In the genomic region with DNA sequence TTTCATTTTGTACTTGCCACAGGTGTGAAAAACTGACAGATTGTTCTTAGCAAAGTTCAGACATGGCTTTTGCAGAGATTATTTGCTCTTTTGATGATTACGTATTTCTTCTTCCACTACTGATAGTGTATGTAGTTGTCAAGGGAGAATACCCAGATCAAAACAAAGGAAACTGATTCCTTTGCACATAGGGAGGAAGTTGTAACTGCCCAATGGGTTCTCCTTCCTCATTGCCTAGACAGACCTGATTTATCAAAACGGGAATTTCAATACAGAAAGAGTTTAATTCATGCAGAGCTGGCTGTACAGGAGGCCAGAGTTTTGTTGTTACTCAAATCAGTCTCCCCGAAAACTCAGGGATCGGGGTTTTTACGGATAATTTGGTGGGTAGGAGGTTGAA, we compare ENCODE assay signal across 19 cellular contexts.
DNase-seq lines count a peak whose midpoint lies in the region; ATAC-seq and TF ChIP-seq lines count a peak whose summit lies in the region.
"Had no signal": no experiment of that assay in that cellular context is flagged by ENCODE, and none has a peak within 500 bp of the region (broad histone marks: within the 10 kb centered on the region; RNA-seq: fewer than 3 reads in every experiment).

No MANE protein-coding gene starts in this region.

- intact Hi-C loops in mucosa of descending colon (cut with DNase I, micrococcal nuclease) (no loop called here), sciatic nerve (cut with DNase I) (no loop called here)

- no peaks in the 10 kb centered on the region for H3K36me3 ChIP-seq in mucosa of descending colon (ENCODE audit: low read depth)
- H3K36me3 ChIP-seq: esophagus squamous epithelium had no signal

- DNase-seq in stimulated activated naive CD8-positive, alpha-beta T cell treated with anti-CD3 and anti-CD28 coated beads, Interleukin-15, Interleukin-2, amounts not matched to agents 100 U/mL and 50 U/mL, for 24 hours = no peak
- DNase-seq in mucosa of descending colon = no peak
- DNase-seq in activated CD4-positive, CD25-positive, alpha-beta regulatory T cell (lab: John Stamatoyannopoulos, UW) = no peak
- no peak for DNase-seq in sciatic nerve (ENCODE audit: low spot score)
- DNase-seq in DMS 273 (lab: John Stamatoyannopoulos, UW; ENCODE audit: unreplicated experiment) = no peak
- DNase-seq in SIG-M5 treated with dmso at 0.1 percent for 504 hours (lab: John Stamatoyannopoulos, UW; ENCODE audit: unreplicated experiment) = no peak
- DNase-seq: activated CD4-positive, alpha-beta memory T cell treated with anti-CD3 and anti-CD28 coated beads, Interleukin-2, amount 10 ng/mL, durations not matched to agents 7 days and 5 days; body of pancreas; esophagus squamous epithelium; HFFc6; hypothalamus; Karpas-422; NCI-H510A treated with DMSO at 0.1 percent for 48 hours; RPMI8226 had no signal

- no peaks in the 10 kb centered on the region for H3K36me3 Mint-ChIP-seq in stimulated activated naive CD8-positive, alpha-beta T cell treated with anti-CD3 and anti-CD28 coated beads, Interleukin-15, Interleukin-2, amounts not matched to agents 100 ng/mL and 50 ng/mL, for 24 hours (ENCODE audit: low read depth)

- H3K27ac ChIP-seq in VCaP = peak overlapping the region; percentile 61; the same call in 1 of the 2 replicates
- H3K27ac ChIP-seq: body of pancreas, HL-60 had no signal

- peak overlapping the region; percentile 72 for H3K27ac Mint-ChIP-seq in stimulated activated naive CD8-positive, alpha-beta T cell treated with anti-CD3 and anti-CD28 coated beads, Interleukin-15, Interleukin-2, amounts not matched to agents 100 ng/mL and 50 ng/mL, for 24 hours
- H3K27ac Mint-ChIP-seq: activated CD4-positive, alpha-beta memory T cell treated with anti-CD3 and anti-CD28 coated beads, Interleukin-2, amount 10 ng/mL, durations not matched to agents 7 days and 5 days; activated T-helper 2 cell treated with anti-CD3 and anti-CD28 coated beads, Interferon-gamma antibody, Interleukin-2, Interleukin-4, amounts not matched to agents 10 μg/mL and 5 μg/mL and 100 μg/mL, durations not matched to agents 14 hours and 24 hours and 36 hours; HFFc6 had no signal

- peaks cover 44% of the 10 kb centered on the region for H3K4me1 Mint-ChIP-seq in stimulated activated naive CD8-positive, alpha-beta T cell treated with anti-CD3 and anti-CD28 coated beads, Interleukin-15, Interleukin-2, amounts not matched to agents 100 ng/mL and 50 ng/mL, for 24 hours (ENCODE audit: low read depth)

- no peak overlapping the region for H3K4me3 Mint-ChIP-seq in stimulated activated naive CD8-positive, alpha-beta T cell treated with anti-CD3 and anti-CD28 coated beads, Interleukin-15, Interleukin-2, amounts not matched to agents 100 ng/mL and 50 ng/mL, for 24 hours
- H3K4me3 Mint-ChIP-seq: activated CD4-positive, alpha-beta memory T cell treated with anti-CD3 and anti-CD28 coated beads, Interleukin-2, amount 10 ng/mL, durations not matched to agents 7 days and 5 days; HFFc6 had no signal

- no peak for ATAC-seq in stimulated activated naive CD8-positive, alpha-beta T cell treated with anti-CD3 and anti-CD28 coated beads, Interleukin-15, Interleukin-2, amounts not matched to agents 100 U/mL and 50 U/mL, for 24 hours
- ATAC-seq in mucosa of descending colon (peak; percentile 45), sciatic nerve (no peak)
- ATAC-seq: body of pancreas had no signal

- no peak for TF ChIP-seq CTCF in VCaP (conservative IDR thresholded peaks at IDR 0.05)
- no peak for TF ChIP-seq CTCF in mucosa of descending colon (IDR thresholded peaks at IDR 0.05)

- no peak overlapping the region for H3K4me3 ChIP-seq in mucosa of descending colon
- H3K4me3 ChIP-seq: body of pancreas, esophagus squamous epithelium, smooth muscle cell had no signal

- no peaks in the 10 kb centered on the region for H3K9me3 ChIP-seq in mucosa of descending colon
- H3K9me3 ChIP-seq: body of pancreas, esophagus squamous epithelium had no signal

- peaks cover 20% of the 10 kb centered on the region for H3K4me1 ChIP-seq in mucosa of descending colon (ENCODE audit: low read depth)

- no peaks in the 10 kb centered on the region for H3K9me3 Mint-ChIP-seq in stimulated activated naive CD8-positive, alpha-beta T cell treated with anti-CD3 and anti-CD28 coated beads, Interleukin-15, Interleukin-2, amounts not matched to agents 100 ng/mL and 50 ng/mL, for 24 hours
- H3K9me3 Mint-ChIP-seq: activated CD4-positive, alpha-beta memory T cell treated with anti-CD3 and anti-CD28 coated beads, Interleukin-2, amount 10 ng/mL, durations not matched to agents 7 days and 5 days; activated T-helper 2 cell treated with anti-CD3 and anti-CD28 coated beads, Interferon-gamma antibody, Interleukin-2, Interleukin-4, amounts not matched to agents 10 μg/mL and 5 μg/mL and 100 μg/mL, durations not matched to agents 14 hours and 24 hours and 36 hours; HFFc6 had no signal

- H3K27me3 Mint-ChIP-seq in stimulated activated naive CD8-positive, alpha-beta T cell treated with anti-CD3 and anti-CD28 coated beads, Interleukin-15, Interleukin-2, amounts not matched to agents 100 ng/mL and 50 ng/mL, for 24 hours = no peaks in the 10 kb centered on the region
- H3K27me3 Mint-ChIP-seq: activated CD4-positive, alpha-beta memory T cell treated with anti-CD3 and anti-CD28 coated beads, Interleukin-2, amount 10 ng/mL, durations not matched to agents 7 days and 5 days had no signal
